In genomic region chr18:13437801-13438506, GRCh38 we compare ENCODE assay signal across 11 cellular contexts.
A peak's percentile ranks its signal among the peaks of the same experiment; 100 is the strongest.
DNase-seq lines count a peak whose midpoint lies in the region; ATAC-seq lines count a peak whose summit lies in the region.
"Had no signal": no experiment of that assay in that cellular context is flagged by ENCODE, and none has a peak within 500 bp of the region (broad histone marks: within the 10 kb centered on the region; RNA-seq: fewer than 3 reads in every experiment).

No MANE protein-coding gene starts in this region.

- peak overlapping the region in 7 of 8 donors; percentile 73 to 82 (median 79) for H3K27ac Mint-ChIP-seq in CD8-positive, alpha-beta memory T cell
- H3K27ac Mint-ChIP-seq in activated naive CD4-positive, alpha-beta T cell treated with anti-CD3 and anti-CD28 coated beads, Interleukin-2, amount 10 ng/mL, durations not matched to agents 7 days and 5 days = peak overlapping the region; percentile 96

- CTCF ChIA-PET in CD8-positive, alpha-beta memory T cell (lab: Charles Lee) = no interaction called here
- CTCF ChIA-PET in activated naive CD4-positive, alpha-beta T cell treated with anti-CD3 and anti-CD28 coated beads, Interleukin-2, amount 10 ng/mL, durations not matched to agents 7 days and 5 days (lab: Charles Lee) = interaction anchor here (0.8 to 2.4 kb wide), 3 partner anchors 12 to 222 kb away, joined by 3 to 6 read pairs (median 5); no protein-coding TSS in a partner anchor

- H3K4me3 Mint-ChIP-seq in CD8-positive, alpha-beta memory T cell = peak overlapping the region in 5 of 7 donors; percentile 45 to 77 (median 63)
- H3K4me3 Mint-ChIP-seq in activated naive CD4-positive, alpha-beta T cell treated with anti-CD3 and anti-CD28 coated beads, Interleukin-2, amount 10 ng/mL, durations not matched to agents 7 days and 5 days = peak overlapping the region; percentile 67

- H3K9me3 Mint-ChIP-seq in CD8-positive, alpha-beta memory T cell = no peaks in the 10 kb centered on the region
- no peaks in the 10 kb centered on the region for H3K9me3 Mint-ChIP-seq in activated naive CD4-positive, alpha-beta T cell treated with anti-CD3 and anti-CD28 coated beads, Interleukin-2, amount 10 ng/mL, durations not matched to agents 7 days and 5 days

- H3K9me3 ChIP-seq in CD8-positive, alpha-beta memory T cell (ENCODE audit: low read length) = no peaks in the 10 kb centered on the region

- H3K4me3 ChIP-seq in CD8-positive, alpha-beta memory T cell (ENCODE audit: low read length) = peak overlapping the region; percentile 38
- H3K4me3 ChIP-seq: skin epidermis had no signal

- no peak overlapping the region for H3K27ac ChIP-seq in CD8-positive, alpha-beta memory T cell (ENCODE audit: low read depth, low read length)

- H3K4me1 ChIP-seq in CD8-positive, alpha-beta memory T cell (ENCODE audit: insufficient read depth, low read length) = peaks cover 30% of the 10 kb centered on the region

- no peaks in the 10 kb centered on the region for H3K36me3 ChIP-seq in CD8-positive, alpha-beta memory T cell (ENCODE audit: insufficient read depth, low read length)

- no peaks in the 10 kb centered on the region for H3K27me3 ChIP-seq in CD8-positive, alpha-beta memory T cell (ENCODE audit: insufficient read depth, low read length, poor library complexity, severe bottlenecking)

- H3K36me3 Mint-ChIP-seq in CD8-positive, alpha-beta memory T cell = no peaks in the 10 kb centered on the region
- no peaks in the 10 kb centered on the region for H3K36me3 Mint-ChIP-seq in activated naive CD4-positive, alpha-beta T cell treated with anti-CD3 and anti-CD28 coated beads, Interleukin-2, amount 10 ng/mL, durations not matched to agents 7 days and 5 days

- H3K27me3 Mint-ChIP-seq in CD8-positive, alpha-beta memory T cell = no peaks in the 10 kb centered on the region
- no peaks in the 10 kb centered on the region for H3K27me3 Mint-ChIP-seq in activated naive CD4-positive, alpha-beta T cell treated with anti-CD3 and anti-CD28 coated beads, Interleukin-2, amount 10 ng/mL, durations not matched to agents 7 days and 5 days

- POLR2A ChIA-PET in CD8-positive, alpha-beta memory T cell (lab: Charles Lee) = no interaction called here

- H3K4me1 Mint-ChIP-seq in CD8-positive, alpha-beta memory T cell = peaks cover 19 to 39% (median 20%) of the 10 kb centered on the region in 3 donors
- H3K4me1 Mint-ChIP-seq in activated naive CD4-positive, alpha-beta T cell treated with anti-CD3 and anti-CD28 coated beads, Interleukin-2, amount 10 ng/mL, durations not matched to agents 7 days and 5 days = peaks cover 67% of the 10 kb centered on the region

- DNase-seq in CD8-positive, alpha-beta memory T cell = peak in 2 of 5 donors; percentile 26 to 72
- DNase-seq in T-helper 22 cell (ENCODE audit: low read depth) = peak; percentile 31
- DNase-seq in activated naive CD4-positive, alpha-beta T cell treated with anti-CD3 and anti-CD28 coated beads, Interleukin-2, amount 10 ng/mL, durations not matched to agents 7 days and 5 days = peak; percentile 75
- peak; percentile 36 to 37 for DNase-seq in stimulated activated CD4-positive, alpha-beta T cell treated with anti-CD3 and anti-CD28 coated beads, Interleukin-15, amount 100 ng/mL, for 48 hours (ENCODE audit: low read depth in 2 of 2)
- no peak for DNase-seq in NOMO-1 treated with DMSO at 0.1 percent for 48 hours (lab: John Stamatoyannopoulos, UW; ENCODE audit: unreplicated experiment)
- no peak for DNase-seq in NCI-H226
- DNase-seq: left colon had no signal

- no peak for ATAC-seq in GM19397 (IDR thresholded peaks at IDR 0.05; ENCODE audit: unreplicated experiment)
- ATAC-seq in HG03442 (IDR thresholded peaks at IDR 0.05; ENCODE audit: unreplicated experiment) = no peak
- ATAC-seq: esophagus mucosa, left colon had no signal

Comparison
In these comparisons a context has a peak if more than half of its experiments do, and no peak if none do; other contexts are left out.
1. DNase-seq: peak in T-helper 22 cell (single experiment), activated naive CD4-positive, alpha-beta T cell treated with anti-CD3 and anti-CD28 coated beads, Interleukin-2, amount 10 ng/mL, durations not matched to agents 7 days and 5 days (single experiment) and stimulated activated CD4-positive, alpha-beta T cell treated with anti-CD3 and anti-CD28 coated beads, Interleukin-15, amount 100 ng/mL, for 48 hours (2 of 2); none in NOMO-1 treated with DMSO at 0.1 percent for 48 hours (single experiment) and NCI-H226 (single experiment).